Comparison of ENCODE assay signal across 15 cellular contexts in genomic region chr11:68817554-68817953, GRCh38. TPM values are rescaled to one million over a fixed set of nuclear protein-coding genes. Genes with fewer than 3 reads are reported as not detected.
DNase-seq lines count a peak whose midpoint lies in the region; ATAC-seq, FAIRE-seq and TF ChIP-seq lines count a peak whose summit lies in the region.
"Had no signal": no experiment of that assay in that cellular context is flagged by ENCODE, and none has a peak within 500 bp of the region (broad histone marks: within the 10 kb centered on the region; RNA-seq: fewer than 3 reads in every experiment).

No MANE protein-coding gene starts in this region.

- H3K27ac Mint-ChIP-seq in CD4-positive, CD25-positive, alpha-beta regulatory T cell = peak overlapping the region; percentile 74 to 96 (median 87)
- H3K27ac Mint-ChIP-seq in activated naive CD8-positive, alpha-beta T cell treated with anti-CD3 and anti-CD28 coated beads, Interleukin-2, amount 10 ng/mL, durations not matched to agents 7 days and 5 days = peak overlapping the region; percentile 76
- H3K27ac Mint-ChIP-seq in naive thymus-derived CD8-positive, alpha-beta T cell = peak overlapping the region; percentile 74 to 95 (median 90)

- no peak for FAIRE-seq in GM12891 (lab: Jason Lieb, UNC)
- FAIRE-seq: astrocyte, G401.6 had no signal

- no peak for ATAC-seq in CD4-positive, CD25-positive, alpha-beta regulatory T cell (ENCODE audit: low read depth in 2 of 2)
- ATAC-seq in activated naive CD8-positive, alpha-beta T cell treated with anti-CD3 and anti-CD28 coated beads, Interleukin-2, amount 10 ng/mL, durations not matched to agents 7 days and 5 days (ENCODE audit: low read depth) = no peak
- ATAC-seq in naive thymus-derived CD8-positive, alpha-beta T cell = no peak

- no peak for DNase-seq in CD4-positive, CD25-positive, alpha-beta regulatory T cell
- no peak for DNase-seq in activated naive CD8-positive, alpha-beta T cell treated with anti-CD3 and anti-CD28 coated beads, Interleukin-2, amount 10 ng/mL, durations not matched to agents 7 days and 5 days
- no peak for DNase-seq in naive thymus-derived CD8-positive, alpha-beta T cell
- DNase-seq in germinal center (ENCODE audit: low spot score) = no peak
- no peak for DNase-seq in GM12891 (ENCODE audit: insufficient read length, low spot score)
- no peak for DNase-seq in HAP-1 (ENCODE audit: low spot score in 2 of 2)
- DNase-seq: AML-193, heart right ventricle, lower lobe of right lung, NCI-H1417, NCI-H69, upper lobe of left lung had no signal

- H3K4me1 Mint-ChIP-seq in CD4-positive, CD25-positive, alpha-beta regulatory T cell = peaks cover 0 to 32% (median 16%) of the 10 kb centered on the region in 4 donors
- peaks cover 16% of the 10 kb centered on the region for H3K4me1 Mint-ChIP-seq in activated naive CD8-positive, alpha-beta T cell treated with anti-CD3 and anti-CD28 coated beads, Interleukin-2, amount 10 ng/mL, durations not matched to agents 7 days and 5 days
- H3K4me1 Mint-ChIP-seq in naive thymus-derived CD8-positive, alpha-beta T cell = peaks cover 23 to 57% (median 31%) of the 10 kb centered on the region in 4 donors

- no peak for TF ChIP-seq CTCF in HEK293 (tag by site-specific recombination; IDR thresholded peaks at IDR 0.05)

- no peaks in the 10 kb centered on the region for H3K27me3 Mint-ChIP-seq in CD4-positive, CD25-positive, alpha-beta regulatory T cell
- no peaks in the 10 kb centered on the region for H3K27me3 Mint-ChIP-seq in activated naive CD8-positive, alpha-beta T cell treated with anti-CD3 and anti-CD28 coated beads, Interleukin-2, amount 10 ng/mL, durations not matched to agents 7 days and 5 days
- no peaks in the 10 kb centered on the region for H3K27me3 Mint-ChIP-seq in naive thymus-derived CD8-positive, alpha-beta T cell

- POLR2A ChIA-PET in HEK293 (lab: Yijun Ruan, JAX) = no interaction called here
- POLR2A ChIA-PET in activated naive CD8-positive, alpha-beta T cell treated with anti-CD3 and anti-CD28 coated beads, Interleukin-2, amount 10 ng/mL, durations not matched to agents 7 days and 5 days (lab: Charles Lee) = no interaction called here
- POLR2A ChIA-PET in naive thymus-derived CD8-positive, alpha-beta T cell (lab: Charles Lee) = interaction anchor here (0.9 to 2.9 kb wide), 4 partner anchors 10 to 47 kb away, joined by 3 to 20 read pairs (median 4); no protein-coding TSS in a partner anchor

- no peak overlapping the region for H3K4me3 ChIP-seq in CD4-positive, CD25-positive, alpha-beta regulatory T cell (ENCODE audit: low read depth, low read length)
- no peak overlapping the region for H3K4me3 ChIP-seq in HEK293 (ENCODE audit: low read depth, low read length)
- no peak overlapping the region for H3K4me3 ChIP-seq in HAP-1
- H3K4me3 ChIP-seq: heart right ventricle, lower lobe of right lung, upper lobe of left lung had no signal

- peaks cover 11% of the 10 kb centered on the region for H3K36me3 ChIP-seq in CD4-positive, CD25-positive, alpha-beta regulatory T cell (ENCODE audit: control insufficient read depth, insufficient read depth, low read length)
- H3K36me3 ChIP-seq in HEK293 (ENCODE audit: control insufficient read depth in 2 of 2, insufficient read depth in 1 of 2, low read length in 2 of 2) = peaks cover 0 to 14% of the 10 kb centered on the region in 2 experiments; a peak in 2 of 3 replicates
- peaks cover 5% of the 10 kb centered on the region for H3K36me3 ChIP-seq in HAP-1 (replicated peaks)

- no peak for TF ChIP-seq POLR2A in GM12891 (IDR thresholded peaks at IDR 0.05; ENCODE audit: low read depth, low read length)

- peaks cover 9% of the 10 kb centered on the region for H3K4me1 ChIP-seq in CD4-positive, CD25-positive, alpha-beta regulatory T cell (ENCODE audit: control insufficient read depth, insufficient read depth, low read length, poor library complexity, severe bottlenecking)
- H3K4me1 ChIP-seq in HEK293 (ENCODE audit: control insufficient read depth, insufficient read depth, low read length) (no peaks in the 10 kb centered on the region), HAP-1 (peaks cover 6% of the 10 kb centered on the region)

- in situ Hi-C loops in HAP-1 (cut with MboI; ENCODE audit: low sequenced_read_pairs) = no loop called here

- no peaks in the 10 kb centered on the region for H3K36me3 Mint-ChIP-seq in CD4-positive, CD25-positive, alpha-beta regulatory T cell
- H3K36me3 Mint-ChIP-seq in activated naive CD8-positive, alpha-beta T cell treated with anti-CD3 and anti-CD28 coated beads, Interleukin-2, amount 10 ng/mL, durations not matched to agents 7 days and 5 days = peaks cover 16% of the 10 kb centered on the region
- H3K36me3 Mint-ChIP-seq in naive thymus-derived CD8-positive, alpha-beta T cell = peaks cover 0 to 29% (median 2%) of the 10 kb centered on the region in 3 donors

- CTCF ChIA-PET in HEK293 (lab: Yijun Ruan, JAX) = interaction anchor here (0.7 kb wide), 1 partner anchor 27 kb away, joined by 3 read pairs; no protein-coding TSS in a partner anchor

- no peak overlapping the region for H3K27ac ChIP-seq in CD4-positive, CD25-positive, alpha-beta regulatory T cell (ENCODE audit: insufficient read depth, low read length, poor library complexity, severe bottlenecking)
- no peak overlapping the region for H3K27ac ChIP-seq in HEK293 (ENCODE audit: extremely low read depth, low read depth, low read length)
- H3K27ac ChIP-seq: heart right ventricle, lower lobe of right lung, upper lobe of left lung had no signal

- no peaks in the 10 kb centered on the region for H3K27me3 ChIP-seq in CD4-positive, CD25-positive, alpha-beta regulatory T cell (ENCODE audit: control insufficient read depth, insufficient read depth, low read length)
- no peaks in the 10 kb centered on the region for H3K27me3 ChIP-seq in HAP-1 (ENCODE audit: low read depth)
- H3K27me3 ChIP-seq: heart right ventricle, upper lobe of left lung had no signal

- no peaks in the 10 kb centered on the region for H3K9me3 ChIP-seq in CD4-positive, CD25-positive, alpha-beta regulatory T cell (ENCODE audit: control insufficient read depth in 2 of 2, low read length in 2 of 2)
- no peaks in the 10 kb centered on the region for H3K9me3 ChIP-seq in HEK293 (ENCODE audit: control insufficient read depth, insufficient read depth, low read depth, low read length)
- no peaks in the 10 kb centered on the region for H3K9me3 ChIP-seq in HAP-1
- H3K9me3 ChIP-seq: heart right ventricle, lower lobe of right lung, upper lobe of left lung had no signal

- peak overlapping the region in 1 of 4 donors; percentile 60 for H3K4me3 Mint-ChIP-seq in CD4-positive, CD25-positive, alpha-beta regulatory T cell
- H3K4me3 Mint-ChIP-seq in activated naive CD8-positive, alpha-beta T cell treated with anti-CD3 and anti-CD28 coated beads, Interleukin-2, amount 10 ng/mL, durations not matched to agents 7 days and 5 days = peak overlapping the region; percentile 16
- peak overlapping the region in 8 of 10 donors; percentile 36 to 73 (median 60) for H3K4me3 Mint-ChIP-seq in naive thymus-derived CD8-positive, alpha-beta T cell

- no peaks in the 10 kb centered on the region for H3K9me3 Mint-ChIP-seq in CD4-positive, CD25-positive, alpha-beta regulatory T cell
- no peaks in the 10 kb centered on the region for H3K9me3 Mint-ChIP-seq in activated naive CD8-positive, alpha-beta T cell treated with anti-CD3 and anti-CD28 coated beads, Interleukin-2, amount 10 ng/mL, durations not matched to agents 7 days and 5 days
- H3K9me3 Mint-ChIP-seq in naive thymus-derived CD8-positive, alpha-beta T cell = no peaks in the 10 kb centered on the region

TF ChIP-seq in HEK293, 187 proteins besides CTCF, POLR2A, EP300 and RAD21:
- peak; percentile 81 for TF ChIP-seq BCL11A (tag by site-specific recombination; IDR thresholded peaks at IDR 0.05; ENCODE audit: low read depth)
- peak; percentile 88 for TF ChIP-seq BCL11B (tag by site-specific recombination; IDR thresholded peaks at IDR 0.05; ENCODE audit: low read depth)
- no peak for TF ChIP-seq ZBTB48 (tag by site-specific recombination; IDR thresholded peaks at IDR 0.05)
- TF ChIP-seq IKZF3 (tag by site-specific recombination; IDR thresholded peaks at IDR 0.05) = no peak
- TF ChIP-seq ATF2 (tag by site-specific recombination; IDR thresholded peaks at IDR 0.05; ENCODE audit: low read depth) = no peak
TF ChIP-seq in HEK293: peak in this region for 2.

TF ChIP-seq in GM12891, 5 proteins besides CTCF, POLR2A, EP300 and RAD21:
- TF ChIP-seq PAX5 (IDR thresholded peaks at IDR 0.05; ENCODE audit: insufficient read depth, low read length, severe bottlenecking) (no peak), TAF1 (IDR thresholded peaks at IDR 0.05; ENCODE audit: low read depth, low read length) (no peak), POLR2AphosphoS5 (IDR thresholded peaks at IDR 0.05; ENCODE audit: low read depth, low read length) (no peak), POU2F2 (IDR thresholded peaks at IDR 0.05; ENCODE audit: low read depth, low read length) (no peak), SPI1 (IDR thresholded peaks at IDR 0.05; ENCODE audit: low read depth, low read length) (no peak)
TF ChIP-seq in GM12891: peak in this region for 0.

RNA-seq across cellular contexts. Expression of gene CPT1A, which starts 24.2 kb away (rescaled TPM):
- total RNA-seq in CD4-positive, CD25-positive, alpha-beta regulatory T cell = 16.7 TPM
- polyA plus RNA-seq in CD4-positive, CD25-positive, alpha-beta regulatory T cell = 1 to 10 TPM in 3 of 4 donors, under 1 TPM in 1; 0.32 to 4.5 (median 3.1) TPM
- total RNA-seq in activated naive CD8-positive, alpha-beta T cell treated with anti-CD3 and anti-CD28 coated beads, Interleukin-2, amount 10 ng/mL, durations not matched to agents 7 days and 5 days = 10 to 100 TPM; 47.1 to 52.2 TPM
- 10 to 100 TPM; 23.3 to 34.4 TPM for total RNA-seq in naive thymus-derived CD8-positive, alpha-beta T cell
- 1 to 10 TPM; 3.1 to 4.7 (median 3.4) TPM for polyA plus RNA-seq in naive thymus-derived CD8-positive, alpha-beta T cell
- 2.4 TPM for polyA plus RNA-seq in GM12891 (2012; ENCODE audit: low read depth, missing spikeins)
